Comparison of ENCODE assay signal across 2 cellular contexts in the genomic region with DNA sequence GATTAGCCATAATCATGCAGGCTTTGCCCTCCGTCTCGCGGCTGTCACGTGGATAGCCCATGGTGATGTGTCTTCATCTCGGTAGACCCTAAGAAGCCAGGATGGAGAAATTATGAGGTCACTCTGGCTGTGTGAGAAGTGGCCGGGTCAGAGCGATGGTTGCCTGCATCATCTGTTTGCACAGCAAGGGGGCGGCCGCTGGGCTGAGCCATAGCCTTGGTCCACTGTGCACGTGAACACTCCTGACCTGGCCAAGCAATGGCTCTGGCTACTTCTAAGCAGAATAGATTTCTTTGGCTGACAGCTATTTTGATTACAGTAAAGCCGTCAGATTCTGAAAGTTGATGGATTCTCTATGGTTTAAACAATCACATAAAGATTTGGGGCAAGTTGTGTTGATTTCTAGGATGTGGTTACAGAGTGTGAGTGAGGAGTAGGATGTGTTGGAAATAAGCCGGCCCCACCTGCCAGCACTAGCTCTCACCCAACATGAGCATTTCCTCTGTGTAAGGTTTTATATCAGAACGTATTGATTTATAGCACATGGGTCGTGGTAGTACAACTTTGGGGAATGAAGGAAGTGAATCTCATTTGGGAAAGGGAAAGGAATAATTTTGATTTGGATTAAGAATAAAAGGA.
TF ChIP-seq lines count a peak whose summit lies in the region.

No MANE protein-coding gene starts in this region.

TF ChIP-seq in A549, 52 proteins besides CTCF, POLR2A, EP300 and RAD21 (continued from another document):
- TF ChIP-seq, protein P1, sequence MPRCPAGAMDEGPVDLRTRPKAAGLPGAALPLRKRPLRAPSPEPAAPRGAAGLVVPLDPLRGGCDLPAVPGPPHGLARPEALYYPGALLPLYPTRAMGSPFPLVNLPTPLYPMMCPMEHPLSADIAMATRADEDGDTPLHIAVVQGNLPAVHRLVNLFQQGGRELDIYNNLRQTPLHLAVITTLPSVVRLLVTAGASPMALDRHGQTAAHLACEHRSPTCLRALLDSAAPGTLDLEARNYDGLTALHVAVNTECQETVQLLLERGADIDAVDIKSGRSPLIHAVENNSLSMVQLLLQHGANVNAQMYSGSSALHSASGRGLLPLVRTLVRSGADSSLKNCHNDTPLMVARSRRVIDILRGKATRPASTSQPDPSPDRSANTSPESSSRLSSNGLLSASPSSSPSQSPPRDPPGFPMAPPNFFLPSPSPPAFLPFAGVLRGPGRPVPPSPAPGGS (IDR thresholded peaks at IDR 0.05): no peak
- TF ChIP-seq NPAS2 (CRISPR knock-in tag; IDR thresholded peaks at IDR 0.05; ENCODE audit: borderline replicate concordance): no peak
- TF ChIP-seq, protein P2, sequence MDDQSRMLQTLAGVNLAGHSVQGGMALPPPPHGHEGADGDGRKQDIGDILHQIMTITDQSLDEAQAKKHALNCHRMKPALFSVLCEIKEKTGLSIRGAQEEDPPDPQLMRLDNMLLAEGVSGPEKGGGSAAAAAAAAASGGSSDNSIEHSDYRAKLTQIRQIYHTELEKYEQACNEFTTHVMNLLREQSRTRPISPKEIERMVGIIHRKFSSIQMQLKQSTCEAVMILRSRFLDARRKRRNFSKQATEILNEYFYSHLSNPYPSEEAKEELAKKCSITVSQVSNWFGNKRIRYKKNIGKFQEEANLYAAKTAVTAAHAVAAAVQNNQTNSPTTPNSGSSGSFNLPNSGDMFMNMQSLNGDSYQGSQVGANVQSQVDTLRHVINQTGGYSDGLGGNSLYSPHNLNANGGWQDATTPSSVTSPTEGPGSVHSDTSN (IDR thresholded peaks at IDR 0.05): no peak
- TF ChIP-seq HOXB13 (CRISPR knock-in tag; IDR thresholded peaks at IDR 0.05; ENCODE audit: low read depth): no peak
- TF ChIP-seq, protein P3, sequence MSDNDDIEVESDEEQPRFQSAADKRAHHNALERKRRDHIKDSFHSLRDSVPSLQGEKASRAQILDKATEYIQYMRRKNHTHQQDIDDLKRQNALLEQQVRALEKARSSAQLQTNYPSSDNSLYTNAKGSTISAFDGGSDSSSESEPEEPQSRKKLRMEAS (IDR thresholded peaks at IDR 0.05): no peak
- TF ChIP-seq JUNB (IDR thresholded peaks at IDR 0.05): no peak

TF ChIP-seq in WTC11, 78 proteins besides CTCF, POLR2A, EP300 and RAD21 (continued from another document):
- TF ChIP-seq, protein P4, sequence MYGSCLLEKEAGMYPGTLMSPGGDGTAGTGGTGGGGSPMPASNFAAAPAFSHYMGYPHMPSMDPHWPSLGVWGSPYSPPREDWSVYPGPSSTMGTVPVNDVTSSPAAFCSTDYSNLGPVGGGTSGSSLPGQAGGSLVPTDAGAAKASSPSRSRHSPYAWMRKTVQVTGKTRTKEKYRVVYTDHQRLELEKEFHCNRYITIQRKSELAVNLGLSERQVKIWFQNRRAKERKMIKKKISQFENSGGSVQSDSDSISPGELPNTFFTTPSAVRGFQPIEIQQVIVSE (CRISPR knock-in tag; IDR thresholded peaks at IDR 0.05; ENCODE audit: borderline replicate concordance): no peak
- TF ChIP-seq, protein P5, sequence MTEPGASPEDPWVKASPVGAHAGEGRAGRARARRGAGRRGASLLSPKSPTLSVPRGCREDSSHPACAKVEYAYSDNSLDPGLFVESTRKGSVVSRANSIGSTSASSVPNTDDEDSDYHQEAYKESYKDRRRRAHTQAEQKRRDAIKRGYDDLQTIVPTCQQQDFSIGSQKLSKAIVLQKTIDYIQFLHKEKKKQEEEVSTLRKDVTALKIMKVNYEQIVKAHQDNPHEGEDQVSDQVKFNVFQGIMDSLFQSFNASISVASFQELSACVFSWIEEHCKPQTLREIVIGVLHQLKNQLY (CRISPR knock-in tag; IDR thresholded peaks at IDR 0.05): no peak
- TF ChIP-seq JUN (CRISPR knock-in tag; IDR thresholded peaks at IDR 0.05) (no peak), HMGA2 (CRISPR knock-in tag; IDR thresholded peaks at IDR 0.05) (no peak), NR2C2 (CRISPR knock-in tag; IDR thresholded peaks at IDR 0.05) (no peak), RELA (CRISPR knock-in tag; IDR thresholded peaks at IDR 0.05; ENCODE audit: borderline replicate concordance) (no peak), CREB1 (CRISPR knock-in tag; IDR thresholded peaks at IDR 0.05) (no peak), SOX15 (CRISPR knock-in tag; IDR thresholded peaks at IDR 0.05) (no peak), IRF2 (CRISPR knock-in tag; IDR thresholded peaks at IDR 0.05; ENCODE audit: borderline replicate concordance, low read depth) (no peak), ZBTB21 (CRISPR knock-in tag; IDR thresholded peaks at IDR 0.05; ENCODE audit: borderline replicate concordance) (no peak), ZNF121 (CRISPR knock-in tag; IDR thresholded peaks at IDR 0.05) (no peak)
- TF ChIP-seq, protein P6, sequence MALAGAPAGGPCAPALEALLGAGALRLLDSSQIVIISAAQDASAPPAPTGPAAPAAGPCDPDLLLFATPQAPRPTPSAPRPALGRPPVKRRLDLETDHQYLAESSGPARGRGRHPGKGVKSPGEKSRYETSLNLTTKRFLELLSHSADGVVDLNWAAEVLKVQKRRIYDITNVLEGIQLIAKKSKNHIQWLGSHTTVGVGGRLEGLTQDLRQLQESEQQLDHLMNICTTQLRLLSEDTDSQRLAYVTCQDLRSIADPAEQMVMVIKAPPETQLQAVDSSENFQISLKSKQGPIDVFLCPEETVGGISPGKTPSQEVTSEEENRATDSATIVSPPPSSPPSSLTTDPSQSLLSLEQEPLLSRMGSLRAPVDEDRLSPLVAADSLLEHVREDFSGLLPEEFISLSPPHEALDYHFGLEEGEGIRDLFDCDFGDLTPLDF (CRISPR knock-in tag; IDR thresholded peaks at IDR 0.05): no peak
- TF ChIP-seq, protein P7, sequence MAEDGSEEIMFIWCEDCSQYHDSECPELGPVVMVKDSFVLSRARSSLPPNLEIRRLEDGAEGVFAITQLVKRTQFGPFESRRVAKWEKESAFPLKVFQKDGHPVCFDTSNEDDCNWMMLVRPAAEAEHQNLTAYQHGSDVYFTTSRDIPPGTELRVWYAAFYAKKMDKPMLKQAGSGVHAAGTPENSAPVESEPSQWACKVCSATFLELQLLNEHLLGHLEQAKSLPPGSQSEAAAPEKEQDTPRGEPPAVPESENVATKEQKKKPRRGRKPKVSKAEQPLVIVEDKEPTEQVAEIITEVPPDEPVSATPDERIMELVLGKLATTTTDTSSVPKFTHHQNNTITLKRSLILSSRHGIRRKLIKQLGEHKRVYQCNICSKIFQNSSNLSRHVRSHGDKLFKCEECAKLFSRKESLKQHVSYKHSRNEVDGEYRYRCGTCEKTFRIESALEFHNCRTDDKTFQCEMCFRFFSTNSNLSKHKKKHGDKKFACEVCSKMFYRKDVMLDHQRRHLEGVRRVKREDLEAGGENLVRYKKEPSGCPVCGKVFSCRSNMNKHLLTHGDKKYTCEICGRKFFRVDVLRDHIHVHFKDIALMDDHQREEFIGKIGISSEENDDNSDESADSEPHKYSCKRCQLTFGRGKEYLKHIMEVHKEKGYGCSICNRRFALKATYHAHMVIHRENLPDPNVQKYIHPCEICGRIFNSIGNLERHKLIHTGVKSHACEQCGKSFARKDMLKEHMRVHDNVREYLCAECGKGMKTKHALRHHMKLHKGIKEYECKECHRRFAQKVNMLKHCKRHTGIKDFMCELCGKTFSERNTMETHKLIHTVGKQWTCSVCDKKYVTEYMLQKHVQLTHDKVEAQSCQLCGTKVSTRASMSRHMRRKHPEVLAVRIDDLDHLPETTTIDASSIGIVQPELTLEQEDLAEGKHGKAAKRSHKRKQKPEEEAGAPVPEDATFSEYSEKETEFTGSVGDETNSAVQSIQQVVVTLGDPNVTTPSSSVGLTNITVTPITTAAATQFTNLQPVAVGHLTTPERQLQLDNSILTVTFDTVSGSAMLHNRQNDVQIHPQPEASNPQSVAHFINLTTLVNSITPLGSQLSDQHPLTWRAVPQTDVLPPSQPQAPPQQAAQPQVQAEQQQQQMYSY (CRISPR knock-in tag; IDR thresholded peaks at IDR 0.05): no peak
TF ChIP-seq in WTC11: peak in this region for 0.
